Comparison of ENCODE assay signal across 16 cellular contexts in genomic region chr10:31978158-31978483, GRCh38.
"Had no signal": no experiment of that assay in that cellular context is flagged by ENCODE, and none has a peak within 500 bp of the region (broad histone marks: within the 10 kb centered on the region; RNA-seq: fewer than 3 reads in every experiment).

No MANE protein-coding gene starts in this region.

- DNase-seq: activated B cell treated with CpG ODN at 0.5 μM for 24 hours; activated CD4-positive, alpha-beta T cell treated with anti-CD3 and anti-CD28 coated beads for 4 hours; activated CD8-positive, alpha-beta T cell treated with anti-CD3 and anti-CD28 coated beads for 36 hours; activated naive CD4-positive, alpha-beta T cell; activated naive CD8-positive, alpha-beta T cell treated with anti-CD3 and anti-CD28 coated beads for 36 hours; activated T-cell treated with anti-CD3 and anti-CD28 coated beads, Interleukin-2, amount 50 U/mL, for 1 hour; caudate nucleus; gastrocnemius medialis; occipital lobe; posterior cingulate gyrus; retina; stimulated activated CD4-positive, alpha-beta T cell treated with anti-CD3 and anti-CD28 coated beads, Interleukin-2, amount 100 ng/mL, for 24 hours; stimulated activated naive CD8-positive, alpha-beta T cell treated with anti-CD3 and anti-CD28 coated beads, Interleukin-15, Interleukin-2, amounts not matched to agents 100 U/mL and 50 U/mL, for 24 hours; substantia nigra; T-helper 9 cell; tibial artery had no signal

- H3K4me3 ChIP-seq: gastrocnemius medialis, tibial artery had no signal

- H3K9me3 ChIP-seq: gastrocnemius medialis, tibial artery had no signal

- H3K27me3 ChIP-seq: gastrocnemius medialis, tibial artery had no signal

- H3K36me3 ChIP-seq: gastrocnemius medialis, tibial artery had no signal

- ATAC-seq: gastrocnemius medialis; stimulated activated naive CD8-positive, alpha-beta T cell treated with anti-CD3 and anti-CD28 coated beads, Interleukin-15, Interleukin-2, amounts not matched to agents 100 U/mL and 50 U/mL, for 24 hours had no signal

- H3K27ac ChIP-seq: gastrocnemius medialis, tibial artery had no signal

- H3K4me1 ChIP-seq: gastrocnemius medialis, tibial artery had no signal
